Comparison of ENCODE assay signal across 22 cellular contexts in the genomic region with DNA sequence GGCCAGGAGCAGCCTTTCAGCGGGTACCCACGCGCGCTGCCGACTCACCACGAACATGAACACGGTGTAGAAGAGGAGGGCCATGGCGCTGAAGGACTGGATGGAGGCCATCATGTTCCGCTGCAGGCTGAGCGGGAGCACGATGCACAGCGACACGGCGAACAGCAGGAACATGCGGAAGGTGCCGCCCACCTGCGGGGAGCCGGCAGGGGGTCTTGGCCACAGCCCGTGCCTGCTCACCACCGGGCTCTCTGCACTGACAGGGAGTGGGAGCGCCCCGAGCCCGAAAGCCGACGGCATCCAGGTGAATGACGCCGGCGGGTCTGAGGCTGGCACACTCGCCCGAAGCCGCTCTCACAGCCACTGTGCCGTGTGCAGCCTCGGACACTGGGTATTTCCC.
"Had no signal": no experiment of that assay in that cellular context is flagged by ENCODE, and none has a peak within 500 bp of the region (broad histone marks: within the 10 kb centered on the region; RNA-seq: fewer than 3 reads in every experiment).

No MANE protein-coding gene starts in this region.

- H3K4me3 ChIP-seq: coronary artery, dorsolateral prefrontal cortex, heart left ventricle, left ventricle myocardium inferior, lower lobe of right lung, ovary, right atrium auricular region, smooth muscle cell had no signal

- ATAC-seq: esophagus mucosa, heart left ventricle, lower lobe of right lung, natural killer cell had no signal

- H3K4me1 Mint-ChIP-seq: mesothelial cell of epicardium had no signal

- H3K9me3 ChIP-seq: heart left ventricle, left ventricle myocardium inferior, lower lobe of right lung, ovary, right atrium auricular region had no signal

- FAIRE-seq: endometrium, frontal cortex had no signal

- H3K27me3 Mint-ChIP-seq: memory B cell had no signal

- H3K36me3 ChIP-seq: ovary had no signal

- H3K36me3 Mint-ChIP-seq: natural killer cell had no signal

- H3K9me3 Mint-ChIP-seq: memory B cell, mesothelial cell of epicardium, natural killer cell, neural crest cell had no signal

- H3K4me3 Mint-ChIP-seq: memory B cell, mesothelial cell of epicardium, natural killer cell, neural crest cell had no signal

- DNase-seq: dorsolateral prefrontal cortex; effector CD8-positive, alpha-beta T cell; hypothalamus; islet precursor cell; left ventricle myocardium inferior; lower lobe of right lung; natural killer cell; nucleus accumbens; ovary; stimulated activated CD4-positive, alpha-beta T cell treated with anti-CD3 and anti-CD28 coated beads, Interleukin-2, amount 100 ng/mL, for 48 hours; stimulated activated naive CD4-positive, alpha-beta T cell treated with Interleukin-2 at 50 U/mL for 16 hours; trophoblast cell had no signal

- H3K27ac Mint-ChIP-seq: memory B cell, mesothelial cell of epicardium, natural killer cell had no signal

- H3K27ac ChIP-seq: coronary artery, dorsolateral prefrontal cortex, heart left ventricle, left ventricle myocardium inferior, lower lobe of right lung, ovary, right atrium auricular region had no signal
